Comparison of ENCODE assay signal across 10 cellular contexts in the genomic region with DNA sequence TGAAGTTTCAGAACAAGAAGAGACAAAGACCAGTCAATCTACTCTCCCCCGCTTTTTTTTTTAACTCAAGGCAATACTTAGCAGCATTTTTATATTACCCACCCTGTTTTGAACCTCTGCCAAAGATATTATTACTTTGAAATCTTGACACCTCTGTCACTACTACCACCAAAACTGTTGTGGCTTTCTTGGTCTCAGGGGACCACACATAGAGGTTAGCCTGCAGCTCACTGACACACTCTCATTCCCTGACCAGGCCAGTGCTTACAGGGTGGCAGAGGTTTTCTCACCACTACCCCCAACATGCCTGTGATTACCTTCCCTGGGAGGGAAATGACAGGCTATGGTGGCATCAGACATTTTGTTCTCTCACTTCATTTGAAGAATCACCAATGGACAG.
DNase-seq lines count a peak whose midpoint lies in the region; ATAC-seq, FAIRE-seq and TF ChIP-seq lines count a peak whose summit lies in the region.
"Had no signal": no experiment of that assay in that cellular context is flagged by ENCODE, and none has a peak within 500 bp of the region (broad histone marks: within the 10 kb centered on the region; RNA-seq: fewer than 3 reads in every experiment).

No MANE protein-coding gene starts in this region.

- no peak for TF ChIP-seq RAD21 in GM12878 (IDR thresholded peaks at IDR 0.05; ENCODE audit: insufficient read depth, low read depth, low read length)

- SMC1A ChIA-PET in GM12878 (lab: Charles Lee; ENCODE audit: uncharacterized antibody, unreplicated experiment), result interaction anchor here (0.7 to 5.0 kb wide), 11 partner anchors 11 to 285 kb away, joined by 3 to 33 read pairs (median 3); no protein-coding TSS in a partner anchor

- POLR2A ChIA-PET in GM12878 (lab: Charles Lee), result interaction anchor here (0.9 to 1.5 kb wide), 2 partner anchors 94 to 270 kb away, joined by 3 read pairs; no protein-coding TSS in a partner anchor

- no peak overlapping the region for H3K9ac ChIP-seq in GM12878 (ENCODE audit: control insufficient read depth, insufficient read depth, low read length)
- H3K9ac ChIP-seq: neural progenitor cell had no signal

- no peak for TF ChIP-seq POLR2A in GM12878 (IDR thresholded peaks at IDR 0.05; ENCODE audit: low read depth, low read length)
- no peak for TF ChIP-seq POLR2A in stomach (IDR thresholded peaks at IDR 0.05)

- H3K27me3 ChIP-seq in GM12878 (replicated peaks in 1 of 2; ENCODE audit: control insufficient read depth in 2 of 2, insufficient read depth in 2 of 2, low read length in 1 of 2) (no peaks in the 10 kb centered on the region), stomach (no peaks in the 10 kb centered on the region)
- H3K27me3 ChIP-seq: neural progenitor cell had no signal

- no peak overlapping the region for H3K4me3 ChIP-seq in GM12878
- H3K4me3 ChIP-seq in stomach, result no peak overlapping the region
- H3K4me3 ChIP-seq: neural progenitor cell had no signal

- CTCF ChIA-PET in GM12878 (lab: Yijun Ruan, JAX), result interaction anchor here (0.7 to 3.3 kb wide), 6 partner anchors 25 to 1284 kb away, joined by 3 to 14 read pairs (median 3); no protein-coding TSS in a partner anchor

- FAIRE-seq in GM12878 (lab: Jason Lieb, UNC), result peak; percentile 59

- no peaks in the 10 kb centered on the region for H3K79me2 ChIP-seq in GM12878 (ENCODE audit: control insufficient read depth, insufficient read depth, low read length)

- 64% methylated on average over 1 of the region's 1 CpG for WGBS in GM12878 (ENCODE audit: insufficient coverage, insufficient replicate concordance, low lambda C conversion rate, missing lambda C conversion rate)
- 87 to 100% (median 91%) methylated on average over 1 of the region's 1 CpG for WGBS in stomach, 5 donors

- BruUV-seq in GM12878 (replicated peaks; lab: Mats Ljungman, UMichigan), result no TSS peak

- TF ChIP-seq CTCF in GM12878 (IDR thresholded peaks at IDR 0.05 in 2 of 3, conservative IDR thresholded peaks at IDR 0.05 in 1 of 3; ENCODE audit: control insufficient read depth in 2 of 3, extremely low read depth in 1 of 3, insufficient read depth in 1 of 3, low read depth in 3 of 3, low read length in 3 of 3), result no peak
- no peak for TF ChIP-seq CTCF in stomach (IDR thresholded peaks at IDR 0.05)

- H3K36me3 ChIP-seq in GM12878 (ENCODE audit: control insufficient read depth in 2 of 2, insufficient read depth in 2 of 2, low read length in 1 of 2) (no peaks in the 10 kb centered on the region), stomach (peaks cover 0 to 10% (median 2%) of the 10 kb centered on the region in 4 donors)
- H3K36me3 ChIP-seq: neural progenitor cell had no signal

- H3K9me3 ChIP-seq in GM12878 (replicated peaks; ENCODE audit: control insufficient read depth, insufficient read depth, low read length), result no peaks in the 10 kb centered on the region
- no peaks in the 10 kb centered on the region for H3K9me3 ChIP-seq in stomach

- peak; percentile 42 for DNase-seq in GM12878 (ENCODE audit: low read depth, low spot score)
- no peak for DNase-seq in RPMI8226
- DNase-seq in SW 1271 (lab: John Stamatoyannopoulos, UW), result no peak
- DNase-seq in stomach, result no peak
- no peak for DNase-seq in GDM1 (lab: John Stamatoyannopoulos, UW)
- DNase-seq: DMS79 treated with DMSO at 0.1 percent for 48 hours had no signal

- no peak overlapping the region for H3K4me2 ChIP-seq in GM12878 (ENCODE audit: control insufficient read depth, insufficient read depth)
- H3K4me2 ChIP-seq: neural progenitor cell had no signal

- ATAC-seq in GM18520 (IDR thresholded peaks at IDR 0.05; ENCODE audit: unreplicated experiment) (peak; percentile 99), GM21423 (IDR thresholded peaks at IDR 0.05; ENCODE audit: unreplicated experiment) (peak; percentile 93), HG03103 (IDR thresholded peaks at IDR 0.05; ENCODE audit: low read depth, unreplicated experiment) (peak; percentile 79), GM12878 (peak; percentile 98)

- no peak overlapping the region for H3K27ac ChIP-seq in GM12878 (ENCODE audit: control insufficient read depth, insufficient read depth)
- H3K27ac ChIP-seq in stomach, result no peak overlapping the region
- H3K27ac ChIP-seq: neural progenitor cell had no signal

- RAD21 ChIA-PET in GM12878 (lab: Charles Lee; ENCODE audit: unreplicated experiment), result interaction anchor here (0.8 to 2.2 kb wide), 5 partner anchors 13 to 285 kb away, joined by 3 to 7 read pairs (median 3); no protein-coding TSS in a partner anchor

- no peak overlapping the region for H2AFZ ChIP-seq in GM12878 (ENCODE audit: control insufficient read depth, low read depth, low read length)
- H2AFZ ChIP-seq: neural progenitor cell had no signal

- H4K20me1 ChIP-seq in GM12878 (ENCODE audit: control insufficient read depth, insufficient read depth), result no peaks in the 10 kb centered on the region

- intact Hi-C loops in GM12878 (cut with micrococcal nuclease; ENCODE audit: unreplicated experiment) (no loop called here), stomach (cut with DNase I; ENCODE audit: low total_unique reads) (no loop called here)

- peak; percentile 11 to 31; a peak in 1 of 4 replicates for TF ChIP-seq EP300 in GM12878 (IDR thresholded peaks at IDR 0.05; ENCODE audit: borderline replicate concordance in 1 of 2, control insufficient read depth in 1 of 2, low read depth in 2 of 2, low read length in 2 of 2)
- TF ChIP-seq EP300 in stomach (IDR thresholded peaks at IDR 0.05), result no peak

- H3K4me1 ChIP-seq in GM12878 (ENCODE audit: control insufficient read depth, insufficient read depth, low read length) (no peaks in the 10 kb centered on the region), stomach (no peaks in the 10 kb centered on the region)
- H3K4me1 ChIP-seq: neural progenitor cell had no signal

- in situ Hi-C loops in GM12878 (cut with MboI), result no loop called here

TF ChIP-seq in GM12878, 131 proteins besides CTCF, POLR2A, EP300 and RAD21 (continues in another document):
- TF ChIP-seq HCFC1 (IDR thresholded peaks at IDR 0.05; ENCODE audit: low read length), result no peak
- no peak for TF ChIP-seq WRNIP1 (IDR thresholded peaks at IDR 0.05; ENCODE audit: borderline replicate concordance, low read depth, low read length)
- TF ChIP-seq MYC (IDR thresholded peaks at IDR 0.05; ENCODE audit: insufficient read depth, insufficient read length, insufficient replicate concordance, low read length, severe bottlenecking), result no peak
- TF ChIP-seq BMI1 (IDR thresholded peaks at IDR 0.05; ENCODE audit: borderline replicate concordance), result no peak
- TF ChIP-seq, protein P1, sequence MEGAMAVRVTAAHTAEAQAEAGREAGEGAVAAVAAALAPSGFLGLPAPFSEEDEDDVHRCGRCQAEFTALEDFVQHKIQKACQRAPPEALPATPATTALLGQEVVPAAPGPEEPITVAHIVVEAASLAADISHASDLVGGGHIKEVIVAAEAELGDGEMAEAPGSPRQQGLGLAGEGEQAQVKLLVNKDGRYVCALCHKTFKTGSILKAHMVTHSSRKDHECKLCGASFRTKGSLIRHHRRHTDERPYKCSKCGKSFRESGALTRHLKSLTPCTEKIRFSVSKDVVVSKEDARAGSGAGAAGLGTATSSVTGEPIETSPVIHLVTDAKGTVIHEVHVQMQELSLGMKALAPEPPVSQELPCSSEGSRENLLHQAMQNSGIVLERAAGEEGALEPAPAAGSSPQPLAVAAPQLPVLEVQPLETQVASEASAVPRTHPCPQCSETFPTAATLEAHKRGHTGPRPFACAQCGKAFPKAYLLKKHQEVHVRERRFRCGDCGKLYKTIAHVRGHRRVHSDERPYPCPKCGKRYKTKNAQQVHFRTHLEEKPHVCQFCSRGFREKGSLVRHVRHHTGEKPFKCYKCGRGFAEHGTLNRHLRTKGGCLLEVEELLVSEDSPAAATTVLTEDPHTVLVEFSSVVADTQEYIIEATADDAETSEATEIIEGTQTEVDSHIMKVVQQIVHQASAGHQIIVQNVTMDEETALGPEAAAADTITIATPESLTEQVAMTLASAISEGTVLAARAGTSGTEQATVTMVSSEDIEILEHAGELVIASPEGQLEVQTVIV (IDR thresholded peaks at IDR 0.05; ENCODE audit: borderline replicate concordance, partially characterized antibody), result no peak
- no peak for TF ChIP-seq SMAD5 (IDR thresholded peaks at IDR 0.05; ENCODE audit: low read depth)
- TF ChIP-seq STAT3 (IDR thresholded peaks at IDR 0.05; ENCODE audit: low read depth, low read length), result no peak
- no peak for TF ChIP-seq RELA (IDR thresholded peaks at IDR 0.05; ENCODE audit: borderline replicate concordance, partially characterized antibody)
- TF ChIP-seq, protein P2, sequence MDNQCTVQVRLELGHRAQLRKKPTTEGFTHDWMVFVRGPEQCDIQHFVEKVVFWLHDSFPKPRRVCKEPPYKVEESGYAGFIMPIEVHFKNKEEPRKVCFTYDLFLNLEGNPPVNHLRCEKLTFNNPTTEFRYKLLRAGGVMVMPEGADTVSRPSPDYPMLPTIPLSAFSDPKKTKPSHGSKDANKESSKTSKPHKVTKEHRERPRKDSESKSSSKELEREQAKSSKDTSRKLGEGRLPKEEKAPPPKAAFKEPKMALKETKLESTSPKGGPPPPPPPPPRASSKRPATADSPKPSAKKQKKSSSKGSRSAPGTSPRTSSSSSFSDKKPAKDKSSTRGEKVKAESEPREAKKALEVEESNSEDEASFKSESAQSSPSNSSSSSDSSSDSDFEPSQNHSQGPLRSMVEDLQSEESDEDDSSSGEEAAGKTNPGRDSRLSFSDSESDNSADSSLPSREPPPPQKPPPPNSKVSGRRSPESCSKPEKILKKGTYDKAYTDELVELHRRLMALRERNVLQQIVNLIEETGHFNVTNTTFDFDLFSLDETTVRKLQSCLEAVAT (IDR thresholded peaks at IDR 0.05), result no peak
